Comparison of ENCODE assay signal across 9 cellular contexts in genomic region chr2:197502201-197502600, GRCh38. TPM values are rescaled to one million over a fixed set of nuclear protein-coding genes. Genes with fewer than 3 reads are reported as not detected.
DNase-seq lines count a peak whose midpoint lies in the region; ATAC-seq lines count a peak whose summit lies in the region.
"Had no signal": no experiment of that assay in that cellular context is flagged by ENCODE, and none has a peak within 500 bp of the region (broad histone marks: within the 10 kb centered on the region; RNA-seq: fewer than 3 reads in every experiment).

No MANE protein-coding gene starts in this region.

- peaks cover 15 to 38% of the 10 kb centered on the region in 2 donors for H3K36me3 Mint-ChIP-seq in activated T-cell treated with anti-CD3 and anti-CD28 coated beads, Interleukin-2, amount 50 U/mL, for 72 hours (ENCODE audit: insufficient read depth in 2 of 2)
- H3K36me3 Mint-ChIP-seq in activated T-helper 1 cell treated with anti-CD3 and anti-CD28 coated beads, Interleukin-12 subunit alpha, Interleukin-12 subunit beta, Interleukin-2, Interleukin-4 antibody, amounts not matched to agents 30 ng/mL and 10 ng/mL and 1 ng/mL, durations not matched to agents 14 hours and 24 hours and 36 hours (ENCODE audit: low read depth), result peaks cover 45% of the 10 kb centered on the region

- H3K27ac Mint-ChIP-seq in activated T-cell treated with anti-CD3 and anti-CD28 coated beads, Interleukin-2, amount 50 U/mL, for 72 hours, result peak overlapping the region; percentile 99
- no peak overlapping the region for H3K27ac Mint-ChIP-seq in activated T-helper 1 cell treated with anti-CD3 and anti-CD28 coated beads, Interleukin-12 subunit alpha, Interleukin-12 subunit beta, Interleukin-2, Interleukin-4 antibody, amounts not matched to agents 30 ng/mL and 10 ng/mL and 1 ng/mL, durations not matched to agents 14 hours and 24 hours and 36 hours

- H3K4me3 ChIP-seq in iPS-20b (ENCODE audit: low read length) (peak overlapping the region; percentile 90), subcutaneous abdominal adipose tissue (ENCODE audit: low read depth in 1 of 5, low read length in 5 of 5) (no peak overlapping the region)

- peak overlapping the region; percentile 96 to 100 for H3K4me3 Mint-ChIP-seq in activated T-cell treated with anti-CD3 and anti-CD28 coated beads, Interleukin-2, amount 50 U/mL, for 72 hours
- H3K4me3 Mint-ChIP-seq in activated T-helper 1 cell treated with anti-CD3 and anti-CD28 coated beads, Interleukin-12 subunit alpha, Interleukin-12 subunit beta, Interleukin-2, Interleukin-4 antibody, amounts not matched to agents 30 ng/mL and 10 ng/mL and 1 ng/mL, durations not matched to agents 14 hours and 24 hours and 36 hours, result peak overlapping the region; percentile 100

- no peaks in the 10 kb centered on the region for H3K27me3 Mint-ChIP-seq in activated T-cell treated with anti-CD3 and anti-CD28 coated beads, Interleukin-2, amount 50 U/mL, for 72 hours (ENCODE audit: low read depth)
- no peaks in the 10 kb centered on the region for H3K27me3 Mint-ChIP-seq in activated T-helper 1 cell treated with anti-CD3 and anti-CD28 coated beads, Interleukin-12 subunit alpha, Interleukin-12 subunit beta, Interleukin-2, Interleukin-4 antibody, amounts not matched to agents 30 ng/mL and 10 ng/mL and 1 ng/mL, durations not matched to agents 14 hours and 24 hours and 36 hours (ENCODE audit: insufficient read depth)

- H3K9me3 ChIP-seq in iPS-20b (ENCODE audit: insufficient read depth, low read depth, low read length) (no peaks in the 10 kb centered on the region), subcutaneous abdominal adipose tissue (ENCODE audit: control insufficient read depth in 5 of 5, low read length in 5 of 5) (no peaks in the 10 kb centered on the region)

- peaks cover 49% of the 10 kb centered on the region for H3K4me1 Mint-ChIP-seq in activated T-cell treated with anti-CD3 and anti-CD28 coated beads, Interleukin-2, amount 50 U/mL, for 72 hours (ENCODE audit: low read depth)
- H3K4me1 Mint-ChIP-seq in activated T-helper 1 cell treated with anti-CD3 and anti-CD28 coated beads, Interleukin-12 subunit alpha, Interleukin-12 subunit beta, Interleukin-2, Interleukin-4 antibody, amounts not matched to agents 30 ng/mL and 10 ng/mL and 1 ng/mL, durations not matched to agents 14 hours and 24 hours and 36 hours (ENCODE audit: low read depth), result peaks cover 29% of the 10 kb centered on the region

- no peak for ATAC-seq in activated T-cell treated with anti-CD3 and anti-CD28 coated beads, Interleukin-2, amount 50 U/mL, for 72 hours (replicated peaks in 1 of 2)
- ATAC-seq in GM21717 (IDR thresholded peaks at IDR 0.05; ENCODE audit: unreplicated experiment), result no peak

- intact Hi-C loops in activated T-helper 1 cell treated with anti-CD3 and anti-CD28 coated beads, Interleukin-12 subunit alpha, Interleukin-12 subunit beta, Interleukin-2, Interleukin-4 antibody, amounts not matched to agents 30 ng/mL and 10 ng/mL and 1 ng/mL, durations not matched to agents 14 hours and 24 hours and 36 hours (cut with micrococcal nuclease), result loop anchor here (5.0 kb wide), 1 partner anchor 795 kb away; no protein-coding TSS in a partner anchor

- no peaks in the 10 kb centered on the region for H3K9me3 Mint-ChIP-seq in activated T-cell treated with anti-CD3 and anti-CD28 coated beads, Interleukin-2, amount 50 U/mL, for 72 hours
- no peaks in the 10 kb centered on the region for H3K9me3 Mint-ChIP-seq in activated T-helper 1 cell treated with anti-CD3 and anti-CD28 coated beads, Interleukin-12 subunit alpha, Interleukin-12 subunit beta, Interleukin-2, Interleukin-4 antibody, amounts not matched to agents 30 ng/mL and 10 ng/mL and 1 ng/mL, durations not matched to agents 14 hours and 24 hours and 36 hours

- H3K27me3 ChIP-seq in iPS-20b (ENCODE audit: insufficient read depth, low read length) (no peaks in the 10 kb centered on the region), subcutaneous abdominal adipose tissue (ENCODE audit: control insufficient read depth in 5 of 5, insufficient read depth in 4 of 5, low read length in 5 of 5) (no peaks in the 10 kb centered on the region)

- no peak for DNase-seq in activated T-cell treated with anti-CD3 and anti-CD28 coated beads, Interleukin-2, amount 50 U/mL, for 72 hours
- no peak for DNase-seq in activated T-cell treated with anti-CD3 and anti-CD28 coated beads for 4 hours
- no peak for DNase-seq in activated T-helper 1 cell treated with anti-CD3 and anti-CD28 coated beads, Interleukin-12 subunit alpha, Interleukin-12 subunit beta, Interleukin-2, Interleukin-4 antibody, amounts not matched to agents 30 ng/mL and 10 ng/mL and 1 ng/mL, durations not matched to agents 14 hours and 24 hours and 36 hours (ENCODE audit: low spot score)
- no peak for DNase-seq in stimulated activated CD4-positive, alpha-beta T cell treated with anti-CD3 and anti-CD28 coated beads, Interleukin-2, amount 100 ng/mL, for 24 hours
- DNase-seq in AG08396 (ENCODE audit: low spot score), result no peak
- DNase-seq: activated CD4-positive, CD25-positive, alpha-beta regulatory T cell had no signal

- H3K4me1 ChIP-seq in iPS-20b (ENCODE audit: insufficient read depth, low read length) (peaks cover 11% of the 10 kb centered on the region; the same call in 1 of the 2 replicates), subcutaneous abdominal adipose tissue (ENCODE audit: control insufficient read depth in 5 of 5, insufficient read depth in 5 of 5, low read length in 5 of 5) (peaks cover 2 to 38% (median 33%) of the 10 kb centered on the region in 5 donors)

- peak overlapping the region; percentile 98; the same call in 1 of the 2 replicates for H3K9ac ChIP-seq in iPS-20b (ENCODE audit: low read depth, low read length)
- H3K9ac ChIP-seq in subcutaneous abdominal adipose tissue (ENCODE audit: low read length in 5 of 5), result peak overlapping the region in 4 of 5 donors; percentile 1 to 26 (median 4)

- no peak overlapping the region for H3K27ac ChIP-seq in iPS-20b (ENCODE audit: low read length)
- peak overlapping the region; percentile 96 for H3K27ac ChIP-seq in subcutaneous abdominal adipose tissue (ENCODE audit: low read depth, low read length)

- peaks cover 58% of the 10 kb centered on the region for H3K36me3 ChIP-seq in iPS-20b (ENCODE audit: insufficient read depth, low read depth, low read length)
- peaks cover 3 to 23% (median 16%) of the 10 kb centered on the region in 5 donors for H3K36me3 ChIP-seq in subcutaneous abdominal adipose tissue (ENCODE audit: control insufficient read depth in 5 of 5, insufficient read depth in 5 of 5, low read length in 5 of 5)

RNA-seq across cellular contexts. Expression of gene HSPE1, which starts 2.0 kb away (rescaled TPM):
- 10 to 100 TPM; 64.9 to 75.0 TPM for total RNA-seq in activated T-cell treated with anti-CD3 and anti-CD28 coated beads, Interleukin-2, amount 50 U/mL, for 72 hours
- 325 and 343 TPM in 2 replicates for total RNA-seq in activated T-helper 1 cell treated with anti-CD3 and anti-CD28 coated beads, Interleukin-12 subunit alpha, Interleukin-12 subunit beta, Interleukin-2, Interleukin-4 antibody, amounts not matched to agents 30 ng/mL and 10 ng/mL and 1 ng/mL, durations not matched to agents 14 hours and 24 hours and 36 hours

RNA-seq across cellular contexts. Expression of gene HSPD1, which starts 2.6 kb away (rescaled TPM):
- total RNA-seq in activated T-cell treated with anti-CD3 and anti-CD28 coated beads, Interleukin-2, amount 50 U/mL, for 72 hours, result 100 to 1,000 TPM; 635 to 720 TPM
- 811 and 821 TPM in 2 replicates for total RNA-seq in activated T-helper 1 cell treated with anti-CD3 and anti-CD28 coated beads, Interleukin-12 subunit alpha, Interleukin-12 subunit beta, Interleukin-2, Interleukin-4 antibody, amounts not matched to agents 30 ng/mL and 10 ng/mL and 1 ng/mL, durations not matched to agents 14 hours and 24 hours and 36 hours

RNA-seq across cellular contexts. Expression of gene MOB4, which starts 13.7 kb away (rescaled TPM):
- total RNA-seq in activated T-cell treated with anti-CD3 and anti-CD28 coated beads, Interleukin-2, amount 50 U/mL, for 72 hours, result 10 to 100 TPM; 20.9 to 21.6 TPM
- total RNA-seq in activated T-helper 1 cell treated with anti-CD3 and anti-CD28 coated beads, Interleukin-12 subunit alpha, Interleukin-12 subunit beta, Interleukin-2, Interleukin-4 antibody, amounts not matched to agents 30 ng/mL and 10 ng/mL and 1 ng/mL, durations not matched to agents 14 hours and 24 hours and 36 hours, result 25.1 and 27.2 TPM in 2 replicates

RNA-seq across cellular contexts. Expression of gene COQ10B, which starts 48.8 kb away (rescaled TPM):
- total RNA-seq in activated T-cell treated with anti-CD3 and anti-CD28 coated beads, Interleukin-2, amount 50 U/mL, for 72 hours, result 10 to 100 TPM; 24.0 to 25.6 TPM
- 26.9 and 28.8 TPM in 2 replicates for total RNA-seq in activated T-helper 1 cell treated with anti-CD3 and anti-CD28 coated beads, Interleukin-12 subunit alpha, Interleukin-12 subunit beta, Interleukin-2, Interleukin-4 antibody, amounts not matched to agents 30 ng/mL and 10 ng/mL and 1 ng/mL, durations not matched to agents 14 hours and 24 hours and 36 hours
